ENCODE assay signal across 12 cellular contexts in genomic region chr2:128314348-128315121, GRCh38. TPM values are rescaled to one million over a fixed set of nuclear protein-coding genes. Genes with fewer than 3 reads are reported as not detected.
DNase-seq lines count a peak whose midpoint lies in the region; ATAC-seq and TF ChIP-seq lines count a peak whose summit lies in the region.
"Had no signal": no experiment of that assay in that cellular context is flagged by ENCODE, and none has a peak within 500 bp of the region (broad histone marks: within the 10 kb centered on the region; RNA-seq: fewer than 3 reads in every experiment).

No MANE protein-coding gene starts in this region.

- H3K4me3 Mint-ChIP-seq in progenitor cell of endocrine pancreas (ENCODE audit: low read depth): peak overlapping the region; percentile 93

- peaks cover 37% of the 10 kb centered on the region for H3K4me1 Mint-ChIP-seq in progenitor cell of endocrine pancreas (ENCODE audit: low read depth)

- peak overlapping the region; percentile 24 for H3K27ac Mint-ChIP-seq in progenitor cell of endocrine pancreas

- H3K27me3 Mint-ChIP-seq in progenitor cell of endocrine pancreas: no peaks in the 10 kb centered on the region

- no peak overlapping the region for H3K4me3 ChIP-seq in heart left ventricle
- H3K4me3 ChIP-seq: uterus had no signal

- no peaks in the 10 kb centered on the region for H3K27me3 ChIP-seq in heart left ventricle
- H3K27me3 ChIP-seq: uterus had no signal

- intact Hi-C loops in heart left ventricle (cut with DNase I): loop anchor here (5.0 to 10.0 kb wide), 8 partner anchors 32 to 140 kb away; no protein-coding TSS in a partner anchor

- no peak for ATAC-seq in heart left ventricle
- ATAC-seq: left colon, Panc1 had no signal

- H3K9me3 Mint-ChIP-seq in progenitor cell of endocrine pancreas (ENCODE audit: low read depth): no peaks in the 10 kb centered on the region

- TF ChIP-seq CTCF in heart left ventricle (IDR thresholded peaks at IDR 0.05) (no peak), progenitor cell of endocrine pancreas (IDR thresholded peaks at IDR 0.05; ENCODE audit: unreplicated experiment) (no peak)

- DNase-seq in activated CD4-positive, alpha-beta T cell treated with anti-CD3 and anti-CD28 coated beads for 1 hour: peak; percentile 5
- DNase-seq in activated CD4-positive, alpha-beta T cell treated with anti-CD3 and anti-CD28 coated beads, Interleukin-2, amount 50 U/mL, for 1 hour: no peak
- DNase-seq in activated CD8-positive, alpha-beta memory T cell treated with anti-CD3 and anti-CD28 coated beads, Interleukin-2, amount 50 U/mL, for 48 hours: peak; percentile 49
- peak in 3 of 5 donors; percentile 6 to 57 (median 13) for DNase-seq in heart left ventricle
- no peak for DNase-seq in progenitor cell of endocrine pancreas (ENCODE audit: low spot score, unreplicated experiment)
- DNase-seq in ACHN: no peak
- no peak for DNase-seq in T-helper 9 cell
- no peak for DNase-seq in DMS114 treated with DMSO at 0.1 percent for 48 hours (lab: John Stamatoyannopoulos, UW; ENCODE audit: unreplicated experiment)
- DNase-seq: stimulated activated CD4-positive, alpha-beta T cell treated with anti-CD3 and anti-CD28 coated beads, Interleukin-1b, Interleukin-23, amount 100 ng/mL, for 48 hours; uterus had no signal

- H3K27ac ChIP-seq in heart left ventricle: no peak overlapping the region
- H3K27ac ChIP-seq: uterus had no signal

- in situ Hi-C loops in ACHN (cut with HindIII; ENCODE audit: low pct_ligation_motif_present, low pct_unique_long_range_greater_than_20kb, low sequenced_read_pairs): no loop called here

- peaks cover 7 to 76% (median 31%) of the 10 kb centered on the region in 12 donors for H3K4me1 ChIP-seq in heart left ventricle

- peaks cover 2% of the 10 kb centered on the region for H3K36me3 Mint-ChIP-seq in progenitor cell of endocrine pancreas (ENCODE audit: insufficient read depth)

- no peak for TF ChIP-seq POLR2A in heart left ventricle (IDR thresholded peaks at IDR 0.05)

- no peaks in the 10 kb centered on the region for H3K9me3 ChIP-seq in heart left ventricle
- H3K9me3 ChIP-seq: uterus had no signal

- WGBS in heart left ventricle, 4 donors: 72 to 89% (median 86%) methylated on average over 12 to 20 of the region's 20 CpGs

- no peaks in the 10 kb centered on the region for H3K36me3 ChIP-seq in heart left ventricle
- H3K36me3 ChIP-seq: uterus had no signal

RNA-seq across cellular contexts. Expression of gene HS6ST1, which starts 4.1 kb away (rescaled TPM):
- total RNA-seq in heart left ventricle: 10 to 100 TPM; 18.1 to 87.3 (median 24.9) TPM
- polyA plus RNA-seq in heart left ventricle: 10 to 100 TPM; 15.6 to 26.5 TPM
- 74.5 and 81.2 TPM in 2 replicates for total RNA-seq in progenitor cell of endocrine pancreas

Comparison
In these comparisons a context has a peak if more than half of its experiments do, and no peak if none do; other contexts are left out.
1. DNase-seq: peak in activated CD4-positive, alpha-beta T cell treated with anti-CD3 and anti-CD28 coated beads for 1 hour (single experiment), activated CD8-positive, alpha-beta memory T cell treated with anti-CD3 and anti-CD28 coated beads, Interleukin-2, amount 50 U/mL, for 48 hours (single experiment) and heart left ventricle (3 of 5); none in activated CD4-positive, alpha-beta T cell treated with anti-CD3 and anti-CD28 coated beads, Interleukin-2, amount 50 U/mL, for 1 hour (single experiment), progenitor cell of endocrine pancreas (single experiment), ACHN (single experiment), T-helper 9 cell (single experiment) and DMS114 treated with DMSO at 0.1 percent for 48 hours (single experiment).